Comparison of ENCODE assay signal across 2 cellular contexts in the genomic region with DNA sequence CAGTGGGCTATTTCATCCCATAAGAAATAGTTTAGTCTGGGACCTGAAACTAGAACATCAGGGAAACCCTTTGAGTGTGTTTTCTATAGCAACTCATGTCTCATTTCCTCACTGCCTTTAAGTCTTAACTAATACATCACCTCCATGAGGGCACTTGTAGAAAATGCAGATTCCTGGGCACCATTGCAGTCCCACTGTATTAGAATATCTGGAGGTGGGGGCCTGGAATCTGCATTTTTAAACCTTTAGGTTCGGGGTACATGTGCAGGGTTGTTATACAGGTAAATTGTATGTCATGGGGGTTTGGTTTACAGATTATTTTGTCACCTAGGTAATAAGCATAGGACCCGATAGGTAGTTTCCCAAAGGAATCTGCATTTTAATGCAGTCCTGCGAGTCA.
TF ChIP-seq lines count a peak whose summit lies in the region.

No MANE protein-coding gene starts in this region.

TF ChIP-seq in HepG2, 621 proteins besides CTCF, POLR2A, EP300 and RAD21 (continued from another document):
- TF ChIP-seq ZHX1 (CRISPR knock-in tag; IDR thresholded peaks at IDR 0.05; ENCODE audit: low read depth) = no peak
- TF ChIP-seq, protein P1, sequence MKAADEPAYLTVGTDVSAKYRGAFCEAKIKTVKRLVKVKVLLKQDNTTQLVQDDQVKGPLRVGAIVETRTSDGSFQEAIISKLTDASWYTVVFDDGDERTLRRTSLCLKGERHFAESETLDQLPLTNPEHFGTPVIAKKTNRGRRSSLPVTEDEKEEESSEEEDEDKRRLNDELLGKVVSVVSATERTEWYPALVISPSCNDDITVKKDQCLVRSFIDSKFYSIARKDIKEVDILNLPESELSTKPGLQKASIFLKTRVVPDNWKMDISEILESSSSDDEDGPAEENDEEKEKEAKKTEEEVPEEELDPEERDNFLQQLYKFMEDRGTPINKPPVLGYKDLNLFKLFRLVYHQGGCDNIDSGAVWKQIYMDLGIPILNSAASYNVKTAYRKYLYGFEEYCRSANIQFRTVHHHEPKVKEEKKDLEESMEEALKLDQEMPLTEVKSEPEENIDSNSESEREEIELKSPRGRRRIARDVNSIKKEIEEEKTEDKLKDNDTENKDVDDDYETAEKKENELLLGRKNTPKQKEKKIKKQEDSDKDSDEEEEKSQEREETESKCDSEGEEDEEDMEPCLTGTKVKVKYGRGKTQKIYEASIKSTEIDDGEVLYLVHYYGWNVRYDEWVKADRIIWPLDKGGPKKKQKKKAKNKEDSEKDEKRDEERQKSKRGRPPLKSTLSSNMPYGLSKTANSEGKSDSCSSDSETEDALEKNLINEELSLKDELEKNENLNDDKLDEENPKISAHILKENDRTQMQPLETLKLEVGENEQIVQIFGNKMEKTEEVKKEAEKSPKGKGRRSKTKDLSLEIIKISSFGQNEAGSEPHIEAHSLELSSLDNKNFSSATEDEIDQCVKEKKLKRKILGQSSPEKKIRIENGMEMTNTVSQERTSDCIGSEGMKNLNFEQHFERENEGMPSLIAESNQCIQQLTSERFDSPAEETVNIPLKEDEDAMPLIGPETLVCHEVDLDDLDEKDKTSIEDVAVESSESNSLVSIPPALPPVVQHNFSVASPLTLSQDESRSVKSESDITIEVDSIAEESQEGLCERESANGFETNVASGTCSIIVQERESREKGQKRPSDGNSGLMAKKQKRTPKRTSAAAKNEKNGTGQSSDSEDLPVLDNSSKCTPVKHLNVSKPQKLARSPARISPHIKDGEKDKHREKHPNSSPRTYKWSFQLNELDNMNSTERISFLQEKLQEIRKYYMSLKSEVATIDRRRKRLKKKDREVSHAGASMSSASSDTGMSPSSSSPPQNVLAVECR (CRISPR knock-in tag; IDR thresholded peaks at IDR 0.05; ENCODE audit: borderline replicate concordance) = no peak
- TF ChIP-seq GATAD1 (CRISPR knock-in tag; IDR thresholded peaks at IDR 0.05) = no peak

TF ChIP-seq in K562, 482 proteins besides CTCF, POLR2A, EP300 and RAD21 (continued from another document):
- TF ChIP-seq, protein P2, sequence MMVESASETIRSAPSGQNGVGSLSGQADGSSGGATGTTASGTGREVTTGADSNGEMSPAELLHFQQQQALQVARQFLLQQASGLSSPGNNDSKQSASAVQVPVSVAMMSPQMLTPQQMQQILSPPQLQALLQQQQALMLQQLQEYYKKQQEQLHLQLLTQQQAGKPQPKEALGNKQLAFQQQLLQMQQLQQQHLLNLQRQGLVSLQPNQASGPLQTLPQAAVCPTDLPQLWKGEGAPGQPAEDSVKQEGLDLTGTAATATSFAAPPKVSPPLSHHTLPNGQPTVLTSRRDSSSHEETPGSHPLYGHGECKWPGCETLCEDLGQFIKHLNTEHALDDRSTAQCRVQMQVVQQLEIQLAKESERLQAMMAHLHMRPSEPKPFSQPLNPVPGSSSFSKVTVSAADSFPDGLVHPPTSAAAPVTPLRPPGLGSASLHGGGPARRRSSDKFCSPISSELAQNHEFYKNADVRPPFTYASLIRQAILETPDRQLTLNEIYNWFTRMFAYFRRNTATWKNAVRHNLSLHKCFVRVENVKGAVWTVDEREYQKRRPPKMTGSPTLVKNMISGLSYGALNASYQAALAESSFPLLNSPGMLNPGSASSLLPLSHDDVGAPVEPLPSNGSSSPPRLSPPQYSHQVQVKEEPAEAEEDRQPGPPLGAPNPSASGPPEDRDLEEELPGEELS (CRISPR knock-in tag; IDR thresholded peaks at IDR 0.05; ENCODE audit: borderline replicate concordance) = no peak
